Comparison of ENCODE assay signal across 15 cellular contexts in the genomic region with DNA sequence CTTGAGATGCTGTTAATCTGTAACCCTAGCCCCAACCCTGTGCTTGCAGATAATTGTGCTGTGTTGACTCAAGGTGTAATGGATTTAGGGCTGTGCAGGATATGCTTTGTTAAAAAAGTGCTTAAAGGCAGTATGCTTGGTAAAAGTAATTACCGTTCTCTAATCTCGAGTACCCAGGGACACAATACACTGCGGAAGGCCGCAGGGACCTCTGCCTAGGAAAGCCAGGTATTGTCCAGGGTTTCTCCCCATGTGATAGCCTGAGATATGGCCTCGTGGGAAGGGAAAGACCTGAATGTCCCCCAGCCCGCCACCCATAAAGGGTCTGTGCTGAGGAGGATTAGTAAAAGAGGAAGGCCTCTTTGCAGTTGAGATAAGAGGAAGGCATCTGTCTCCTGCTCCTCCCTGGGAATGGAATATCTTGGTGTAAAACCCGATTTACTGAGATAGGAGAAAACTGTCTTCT. TPM values are rescaled to one million over a fixed set of nuclear protein-coding genes. Genes with fewer than 3 reads are reported as not detected.
"Had no signal": no experiment of that assay in that cellular context is flagged by ENCODE, and none has a peak within 500 bp of the region (broad histone marks: within the 10 kb centered on the region; RNA-seq: fewer than 3 reads in every experiment).

No MANE protein-coding gene starts in this region.

RNA-seq across cellular contexts. Expression of a gene that starts 32.4 kb away (rescaled TPM):
- total RNA-seq: activated CD4-positive, alpha-beta memory T cell treated with anti-CD3 and anti-CD28 coated beads, Interleukin-2, amount 10 ng/mL, durations not matched to agents 7 days and 5 days; activated CD4-positive, alpha-beta T cell treated with anti-CD3 and anti-CD28 coated beads, Interleukin-2, amount 10 ng/mL, durations not matched to agents 24 days and 14 days; activated naive CD4-positive, alpha-beta T cell treated with anti-CD3 and anti-CD28 coated beads for 36 hours; activated naive CD8-positive, alpha-beta T cell treated with anti-CD3 and anti-CD28 coated beads, Interleukin-2, amount 10 ng/mL, durations not matched to agents 7 days and 5 days; activated T-cell treated with anti-CD3 and anti-CD28 coated beads, Interleukin-2, amount 50 U/mL, for 72 hours; breast epithelium; fibroblast of lung; heart right ventricle; left lobe of liver; lower lobe of right lung; natural killer cell treated with Interleukin-12 subunit alpha and Interleukin-12 subunit beta and Interleukin-15 and Interleukin-18, amount 100 ng/mL, for 72 hours; right lobe of liver; temporal lobe; vagina had no signal
- polyA plus RNA-seq: fibroblast of lung, heart right ventricle, keratinocyte had no signal
